In the genomic region with DNA sequence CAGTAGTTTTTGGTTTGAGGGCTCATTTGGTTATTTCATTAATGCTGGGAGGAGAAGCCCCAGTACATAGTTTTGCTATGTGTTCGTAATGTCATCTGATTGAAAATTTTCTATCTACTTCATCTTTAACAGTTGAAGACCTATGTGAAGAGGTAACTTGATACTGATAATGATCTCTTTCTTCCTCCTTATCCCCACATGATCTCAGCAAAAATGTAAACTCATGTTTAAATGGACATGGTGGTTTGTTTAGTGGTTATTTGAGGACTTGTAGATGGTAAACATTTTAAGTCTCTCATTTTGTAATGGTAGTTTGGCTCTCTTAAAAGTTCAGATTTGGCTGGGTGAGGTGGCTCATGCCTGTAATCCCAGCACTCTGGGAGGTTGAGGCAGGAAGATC, we compare ENCODE assay signal across 1 cellular context.
TF ChIP-seq lines count a peak whose summit lies in the region.

No MANE protein-coding gene starts in this region.

TF ChIP-seq in SK-N-SH, 30 proteins besides CTCF, POLR2A, EP300 and RAD21 (continued from another document):
- TF ChIP-seq, protein P1, sequence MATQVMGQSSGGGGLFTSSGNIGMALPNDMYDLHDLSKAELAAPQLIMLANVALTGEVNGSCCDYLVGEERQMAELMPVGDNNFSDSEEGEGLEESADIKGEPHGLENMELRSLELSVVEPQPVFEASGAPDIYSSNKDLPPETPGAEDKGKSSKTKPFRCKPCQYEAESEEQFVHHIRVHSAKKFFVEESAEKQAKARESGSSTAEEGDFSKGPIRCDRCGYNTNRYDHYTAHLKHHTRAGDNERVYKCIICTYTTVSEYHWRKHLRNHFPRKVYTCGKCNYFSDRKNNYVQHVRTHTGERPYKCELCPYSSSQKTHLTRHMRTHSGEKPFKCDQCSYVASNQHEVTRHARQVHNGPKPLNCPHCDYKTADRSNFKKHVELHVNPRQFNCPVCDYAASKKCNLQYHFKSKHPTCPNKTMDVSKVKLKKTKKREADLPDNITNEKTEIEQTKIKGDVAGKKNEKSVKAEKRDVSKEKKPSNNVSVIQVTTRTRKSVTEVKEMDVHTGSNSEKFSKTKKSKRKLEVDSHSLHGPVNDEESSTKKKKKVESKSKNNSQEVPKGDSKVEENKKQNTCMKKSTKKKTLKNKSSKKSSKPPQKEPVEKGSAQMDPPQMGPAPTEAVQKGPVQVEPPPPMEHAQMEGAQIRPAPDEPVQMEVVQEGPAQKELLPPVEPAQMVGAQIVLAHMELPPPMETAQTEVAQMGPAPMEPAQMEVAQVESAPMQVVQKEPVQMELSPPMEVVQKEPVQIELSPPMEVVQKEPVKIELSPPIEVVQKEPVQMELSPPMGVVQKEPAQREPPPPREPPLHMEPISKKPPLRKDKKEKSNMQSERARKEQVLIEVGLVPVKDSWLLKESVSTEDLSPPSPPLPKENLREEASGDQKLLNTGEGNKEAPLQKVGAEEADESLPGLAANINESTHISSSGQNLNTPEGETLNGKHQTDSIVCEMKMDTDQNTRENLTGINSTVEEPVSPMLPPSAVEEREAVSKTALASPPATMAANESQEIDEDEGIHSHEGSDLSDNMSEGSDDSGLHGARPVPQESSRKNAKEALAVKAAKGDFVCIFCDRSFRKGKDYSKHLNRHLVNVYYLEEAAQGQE (IDR thresholded peaks at IDR 0.05; ENCODE audit: low read depth, low read length), result no peak
- TF ChIP-seq FOXJ3 (CRISPR knock-in tag; IDR thresholded peaks at IDR 0.05), result no peak
- TF ChIP-seq, protein P2, sequence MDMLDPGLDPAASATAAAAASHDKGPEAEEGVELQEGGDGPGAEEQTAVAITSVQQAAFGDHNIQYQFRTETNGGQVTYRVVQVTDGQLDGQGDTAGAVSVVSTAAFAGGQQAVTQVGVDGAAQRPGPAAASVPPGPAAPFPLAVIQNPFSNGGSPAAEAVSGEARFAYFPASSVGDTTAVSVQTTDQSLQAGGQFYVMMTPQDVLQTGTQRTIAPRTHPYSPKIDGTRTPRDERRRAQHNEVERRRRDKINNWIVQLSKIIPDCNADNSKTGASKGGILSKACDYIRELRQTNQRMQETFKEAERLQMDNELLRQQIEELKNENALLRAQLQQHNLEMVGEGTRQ (IDR thresholded peaks at IDR 0.05; ENCODE audit: borderline replicate concordance, low read depth, low read length), result no peak
